18 cellular contexts compared by ENCODE assay signal in genomic region chr2:65778126-65778525, GRCh38.
"Had no signal": no experiment of that assay in that cellular context is flagged by ENCODE, and none has a peak within 500 bp of the region (broad histone marks: within the 10 kb centered on the region; RNA-seq: fewer than 3 reads in every experiment).

No MANE protein-coding gene starts in this region.

- H3K9me3 Mint-ChIP-seq: activated naive CD4-positive, alpha-beta T cell treated with anti-CD3 and anti-CD28 coated beads, Interleukin-2, amount 10 ng/mL, durations not matched to agents 7 days and 5 days; activated T-helper 2 cell treated with anti-CD3 and anti-CD28 coated beads, Interferon-gamma antibody, Interleukin-2, Interleukin-4, amounts not matched to agents 10 μg/mL and 5 μg/mL and 100 μg/mL, durations not matched to agents 14 hours and 24 hours and 36 hours had no signal

- H3K4me1 Mint-ChIP-seq: activated CD8-positive, alpha-beta memory T cell treated with anti-CD3 and anti-CD28 coated beads, Interleukin-2, amount 10 ng/mL, durations not matched to agents 7 days and 5 days; activated naive CD4-positive, alpha-beta T cell treated with anti-CD3 and anti-CD28 coated beads, Interleukin-2, amount 10 ng/mL, durations not matched to agents 7 days and 5 days; immature natural killer cell had no signal

- H3K4me1 ChIP-seq: ascending aorta, lower lobe of right lung, right lobe of liver had no signal

- H3K27me3 ChIP-seq: ascending aorta, cardiac muscle cell, ovary, right lobe of liver had no signal

- H3K9me3 ChIP-seq: ascending aorta, lower lobe of right lung, ovary, right lobe of liver had no signal

- H3K4me3 Mint-ChIP-seq: activated CD8-positive, alpha-beta memory T cell treated with anti-CD3 and anti-CD28 coated beads, Interleukin-2, amount 10 ng/mL, durations not matched to agents 7 days and 5 days; activated naive CD4-positive, alpha-beta T cell treated with anti-CD3 and anti-CD28 coated beads, Interleukin-2, amount 10 ng/mL, durations not matched to agents 7 days and 5 days; immature natural killer cell had no signal

- H3K27ac ChIP-seq: ascending aorta, cardiac muscle cell, dorsolateral prefrontal cortex, lower lobe of right lung, ovary, right lobe of liver had no signal

- H3K27me3 Mint-ChIP-seq: activated CD8-positive, alpha-beta memory T cell treated with anti-CD3 and anti-CD28 coated beads, Interleukin-2, amount 10 ng/mL, durations not matched to agents 7 days and 5 days; activated naive CD4-positive, alpha-beta T cell treated with anti-CD3 and anti-CD28 coated beads, Interleukin-2, amount 10 ng/mL, durations not matched to agents 7 days and 5 days had no signal

- H3K36me3 Mint-ChIP-seq: activated CD8-positive, alpha-beta memory T cell treated with anti-CD3 and anti-CD28 coated beads, Interleukin-2, amount 10 ng/mL, durations not matched to agents 7 days and 5 days; activated naive CD4-positive, alpha-beta T cell treated with anti-CD3 and anti-CD28 coated beads, Interleukin-2, amount 10 ng/mL, durations not matched to agents 7 days and 5 days; immature natural killer cell had no signal

- H3K27ac Mint-ChIP-seq: activated CD8-positive, alpha-beta memory T cell treated with anti-CD3 and anti-CD28 coated beads, Interleukin-2, amount 10 ng/mL, durations not matched to agents 7 days and 5 days; activated naive CD4-positive, alpha-beta T cell treated with anti-CD3 and anti-CD28 coated beads, Interleukin-2, amount 10 ng/mL, durations not matched to agents 7 days and 5 days; activated T-helper 2 cell treated with anti-CD3 and anti-CD28 coated beads, Interferon-gamma antibody, Interleukin-2, Interleukin-4, amounts not matched to agents 10 μg/mL and 5 μg/mL and 100 μg/mL, durations not matched to agents 14 hours and 24 hours and 36 hours; immature natural killer cell had no signal

- ATAC-seq: activated CD8-positive, alpha-beta memory T cell treated with anti-CD3 and anti-CD28 coated beads, Interleukin-2, amount 10 ng/mL, durations not matched to agents 7 days and 5 days; esophagus mucosa; lower lobe of right lung; right lobe of liver; stimulated activated naive CD8-positive, alpha-beta T cell treated with anti-CD3 and anti-CD28 coated beads, Interleukin-15, Interleukin-2, amounts not matched to agents 100 U/mL and 50 U/mL, for 24 hours had no signal

- H3K36me3 ChIP-seq: ascending aorta, cardiac muscle cell, lower lobe of right lung, ovary, right lobe of liver had no signal

- DNase-seq: activated CD4-positive, alpha-beta T cell treated with anti-CD3 and anti-CD28 coated beads, Interleukin-2, amount 50 U/mL, for 48 hours; activated CD4-positive, CD25-positive, alpha-beta regulatory T cell treated with anti-CD3 and anti-CD28 coated beads, Interleukin-2, amount 50 U/mL, for 72 hours; activated CD8-positive, alpha-beta memory T cell treated with anti-CD3 and anti-CD28 coated beads, Interleukin-2, amount 10 ng/mL, durations not matched to agents 7 days and 5 days; activated naive CD4-positive, alpha-beta T cell treated with anti-CD3 and anti-CD28 coated beads, Interleukin-2, amount 10 ng/mL, durations not matched to agents 7 days and 5 days; activated T-cell treated with anti-CD3 and anti-CD28 coated beads, Interleukin-2, amount 50 U/mL, for 1 hour; dorsolateral prefrontal cortex; immature natural killer cell; lower lobe of right lung; midbrain; ovary; right lobe of liver; stimulated activated naive CD8-positive, alpha-beta T cell treated with anti-CD3 and anti-CD28 coated beads, Interleukin-15, Interleukin-2, amounts not matched to agents 100 U/mL and 50 U/mL, for 24 hours; T1000; trophoblast cell had no signal

- H3K4me3 ChIP-seq: ascending aorta, cardiac muscle cell, dorsolateral prefrontal cortex, lower lobe of right lung, ovary, right lobe of liver had no signal
